8 cellular contexts compared by ENCODE assay signal in the genomic region with DNA sequence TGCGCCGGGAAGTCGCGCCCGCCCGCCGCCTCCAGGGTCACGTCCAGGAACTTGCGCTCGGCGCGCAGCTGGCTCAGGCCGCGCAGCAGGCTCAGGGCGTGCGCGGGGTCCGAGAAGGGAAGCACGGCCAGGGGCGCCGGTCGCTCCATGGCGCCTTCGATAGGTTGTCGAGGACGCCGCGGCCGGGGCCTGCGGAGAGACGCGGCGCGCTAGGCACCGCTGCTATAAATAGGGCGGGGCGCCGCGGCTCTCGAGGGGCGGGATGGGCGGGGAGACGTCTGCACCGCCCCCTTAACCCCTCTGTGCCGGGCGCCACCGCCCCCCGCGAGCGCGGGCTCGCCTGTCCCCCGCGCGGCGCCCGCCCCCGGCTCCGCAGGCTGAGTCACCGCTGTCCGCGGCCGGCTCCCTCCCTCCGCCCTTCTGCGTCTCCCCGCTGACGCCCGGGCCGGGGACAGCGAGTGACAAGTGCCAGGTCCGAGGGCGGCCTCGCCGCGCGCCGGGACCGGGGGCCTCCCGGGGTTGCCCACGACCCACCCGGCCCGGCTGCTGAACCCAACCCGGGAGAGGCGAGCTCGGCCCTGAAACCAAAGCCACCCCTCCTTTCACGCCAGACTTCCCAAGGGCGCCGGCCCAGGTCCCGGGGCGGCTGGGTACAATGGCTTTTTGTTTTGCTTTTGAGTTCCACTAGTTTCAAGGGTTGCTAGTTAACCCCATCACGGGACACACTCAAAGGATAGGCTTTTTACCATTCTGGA. TPM values are rescaled to one million over a fixed set of nuclear protein-coding genes. Genes with fewer than 3 reads are reported as not detected.
DNase-seq lines count a peak whose midpoint lies in the region; ATAC-seq and TF ChIP-seq lines count a peak whose summit lies in the region.

A gene with protein sequence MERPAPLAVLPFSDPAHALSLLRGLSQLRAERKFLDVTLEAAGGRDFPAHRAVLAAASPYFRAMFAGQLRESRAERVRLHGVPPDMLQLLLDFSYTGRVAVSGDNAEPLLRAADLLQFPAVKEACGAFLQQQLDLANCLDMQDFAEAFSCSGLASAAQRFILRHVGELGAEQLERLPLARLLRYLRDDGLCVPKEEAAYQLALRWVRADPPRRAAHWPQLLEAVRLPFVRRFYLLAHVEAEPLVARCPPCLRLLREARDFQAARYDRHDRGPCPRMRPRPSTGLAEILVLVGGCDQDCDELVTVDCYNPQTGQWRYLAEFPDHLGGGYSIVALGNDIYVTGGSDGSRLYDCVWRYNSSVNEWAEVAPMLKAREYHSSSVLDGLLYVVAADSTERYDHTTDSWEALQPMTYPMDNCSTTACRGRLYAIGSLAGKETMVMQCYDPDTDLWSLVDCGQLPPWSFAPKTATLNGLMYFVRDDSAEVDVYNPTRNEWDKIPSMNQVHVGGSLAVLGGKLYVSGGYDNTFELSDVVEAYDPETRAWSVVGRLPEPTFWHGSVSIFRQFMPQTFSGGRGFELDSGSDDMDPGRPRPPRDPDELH (minus strand): TSS at position 201 of the 755 bp plus-strand sequence. CDS start 52 bp downstream, at position 149.

- H3K4me1 Mint-ChIP-seq in osteocyte (ENCODE audit: unreplicated experiment): peaks cover 31% of the 10 kb centered on the region

- peaks cover 30 to 43% of the 10 kb centered on the region in 2 donors for H3K4me1 ChIP-seq in thoracic aorta (ENCODE audit: control insufficient read depth in 1 of 2, low read depth in 2 of 2)

- H3K4me3 Mint-ChIP-seq in osteocyte (ENCODE audit: unreplicated experiment): peak within 1 kb of the TSS; percentile 96

- peak within 1 kb of the TSS; percentile 93 for H3K4me3 ChIP-seq in thoracic aorta

- no peaks in the 10 kb centered on the region for H3K27me3 ChIP-seq in thoracic aorta (replicated peaks; ENCODE audit: insufficient read depth)

- H3K36me3 ChIP-seq in KOPT-K1 (ENCODE audit: insufficient read depth, low read length) (peaks cover 12% of the 10 kb centered on the region), thoracic aorta (peaks cover 11% of the 10 kb centered on the region)

- no peaks in the 10 kb centered on the region for H3K9me3 Mint-ChIP-seq in activated naive CD4-positive, alpha-beta T cell treated with anti-CD3 and anti-CD28 coated beads, Interleukin-2, amount 50 U/mL, for 72 hours
- no peaks in the 10 kb centered on the region for H3K9me3 Mint-ChIP-seq in osteocyte (ENCODE audit: unreplicated experiment)

- H3K27ac ChIP-seq in KOPT-K1 (ENCODE audit: low read depth, low read length, poor library complexity, severe bottlenecking) (peak within 1 kb of the TSS; percentile 55), thoracic aorta (peak within 1 kb of the TSS; percentile 99 to 100)

- no peaks in the 10 kb centered on the region for H3K27me3 Mint-ChIP-seq in osteocyte (ENCODE audit: unreplicated experiment)

- DNase-seq in EH (ENCODE audit: low read depth): peak; percentile 93
- DNase-seq in SKM-1 treated with dmso at 0.1 percent for 144 hours (lab: John Stamatoyannopoulos, UW; ENCODE audit: unreplicated experiment): peak; percentile 78
- peak; percentile 86 to 92 for DNase-seq in activated naive CD4-positive, alpha-beta T cell treated with anti-CD3 and anti-CD28 coated beads, Interleukin-2, amount 50 U/mL, for 72 hours (ENCODE audit: low spot score in 2 of 2)
- peak; percentile 93 for DNase-seq in glomerular visceral epithelial cell (ENCODE audit: extremely low spot score)
- DNase-seq in osteocyte (ENCODE audit: extremely low spot score, unreplicated experiment): peak; percentile 95
- peak; percentile 63 for DNase-seq in thoracic aorta (ENCODE audit: low spot score)

- H3K9me3 ChIP-seq in KOPT-K1 (ENCODE audit: insufficient read depth, low read length, poor library complexity, severe bottlenecking): no peaks in the 10 kb centered on the region
- H3K9me3 ChIP-seq in thoracic aorta: no peaks in the 10 kb centered on the region

- TF ChIP-seq CTCF in osteocyte (IDR thresholded peaks at IDR 0.05): no peak
- no peak for TF ChIP-seq CTCF in thoracic aorta (IDR thresholded peaks at IDR 0.05)

- peak; percentile 47 for ATAC-seq in GM21723 (IDR thresholded peaks at IDR 0.05; ENCODE audit: unreplicated experiment)
- peak; percentile 59 to 69 for ATAC-seq in activated naive CD4-positive, alpha-beta T cell treated with anti-CD3 and anti-CD28 coated beads, Interleukin-2, amount 50 U/mL, for 72 hours
- ATAC-seq in thoracic aorta (ENCODE audit: insufficient number of reproducible peaks, low FRiP score, low read depth): peak; percentile 27

- H3K36me3 Mint-ChIP-seq in activated naive CD4-positive, alpha-beta T cell treated with anti-CD3 and anti-CD28 coated beads, Interleukin-2, amount 50 U/mL, for 72 hours: peaks cover 17 to 24% of the 10 kb centered on the region in 2 donors
- H3K36me3 Mint-ChIP-seq in osteocyte (ENCODE audit: unreplicated experiment): no peaks in the 10 kb centered on the region

- H3K27ac Mint-ChIP-seq in activated naive CD4-positive, alpha-beta T cell treated with anti-CD3 and anti-CD28 coated beads, Interleukin-2, amount 50 U/mL, for 72 hours: peak within 1 kb of the TSS; percentile 95 to 97
- H3K27ac Mint-ChIP-seq in osteocyte (ENCODE audit: unreplicated experiment): peak within 1 kb of the TSS; percentile 99

RNA-seq across cellular contexts. Expression of the gene that starts here (rescaled TPM):
- total RNA-seq in activated naive CD4-positive, alpha-beta T cell treated with anti-CD3 and anti-CD28 coated beads, Interleukin-2, amount 50 U/mL, for 72 hours: 10 to 100 TPM; 22.9 to 38.9 TPM
- total RNA-seq in osteocyte (27.3 and 27.5 TPM in 2 replicates), thoracic aorta (100 to 1,000 TPM; 142 to 156 TPM)

Comparison
In these comparisons a context has a peak if more than half of its experiments do, and no peak if none do; other contexts are left out.
1. Peak in every context shown above with its lines: DNase-seq, ATAC-seq, H3K4me3 ChIP-seq and H3K27ac ChIP-seq.